ENCODE assay signal across 9 cellular contexts in genomic region chr16:57480127-57480753, GRCh38. TPM values are rescaled to one million over a fixed set of nuclear protein-coding genes. Genes with fewer than 3 reads are reported as not detected.
DNase-seq lines count a peak whose midpoint lies in the region; ATAC-seq, FAIRE-seq and TF ChIP-seq lines count a peak whose summit lies in the region.
"Had no signal": no experiment of that assay in that cellular context is flagged by ENCODE, and none has a peak within 500 bp of the region (broad histone marks: within the 10 kb centered on the region; RNA-seq: fewer than 3 reads in every experiment).

No MANE protein-coding gene starts in this region.

- H3K9ac ChIP-seq in astrocyte (ENCODE audit: low read length) (peak overlapping the region; percentile 72), iPS-18a (ENCODE audit: low read length) (no peak overlapping the region)

- peak overlapping the region; percentile 53 for H2AFZ ChIP-seq in astrocyte (ENCODE audit: low read depth, low read length)

- H3K36me3 ChIP-seq in astrocyte (ENCODE audit: insufficient read depth, low read length) (no peaks in the 10 kb centered on the region), iPS-18a (ENCODE audit: control insufficient read depth, low read depth, low read length) (no peaks in the 10 kb centered on the region), sigmoid colon (no peaks in the 10 kb centered on the region)

- H3K4me2 ChIP-seq in astrocyte (ENCODE audit: low read length): peak overlapping the region; percentile 94

- no peak overlapping the region for H3K27ac Mint-ChIP-seq in astrocyte (ENCODE audit: unreplicated experiment)
- H3K27ac Mint-ChIP-seq in stimulated activated memory B cell treated with anti-CD40 and anti-IgM and Interleukin-4, amounts not matched to agents 10 μg/mL and 1 μg/mL and 100 μg/mL, for 72 hours: no peak overlapping the region

- intact Hi-C loops in sigmoid colon (cut with DNase I): no loop called here

- H3K27ac ChIP-seq in astrocyte (ENCODE audit: low read depth, low read length) (no peak overlapping the region), iPS-18a (ENCODE audit: low read length) (no peak overlapping the region), sigmoid colon (peak overlapping the region; percentile 19 to 60 (median 34))

- H3K4me1 ChIP-seq in astrocyte (ENCODE audit: insufficient read depth, low read length) (peaks cover 20% of the 10 kb centered on the region), iPS-18a (ENCODE audit: control insufficient read depth, low read depth, low read length) (peaks cover 13% of the 10 kb centered on the region), sigmoid colon (peaks cover 0 to 26% (median 21%) of the 10 kb centered on the region in 4 donors)

- no peaks in the 10 kb centered on the region for H3K27me3 Mint-ChIP-seq in astrocyte (ENCODE audit: low read depth, unreplicated experiment)
- peaks cover 34% of the 10 kb centered on the region for H3K27me3 Mint-ChIP-seq in stimulated activated memory B cell treated with anti-CD40 and anti-IgM and Interleukin-4, amounts not matched to agents 10 μg/mL and 1 μg/mL and 100 μg/mL, for 72 hours

- TF ChIP-seq POLR2A in sigmoid colon (IDR thresholded peaks at IDR 0.05): no peak

- H3K9me3 Mint-ChIP-seq in astrocyte (ENCODE audit: unreplicated experiment): no peaks in the 10 kb centered on the region
- no peaks in the 10 kb centered on the region for H3K9me3 Mint-ChIP-seq in stimulated activated memory B cell treated with anti-CD40 and anti-IgM and Interleukin-4, amounts not matched to agents 10 μg/mL and 1 μg/mL and 100 μg/mL, for 72 hours

- peaks cover 2% of the 10 kb centered on the region for H3K36me3 Mint-ChIP-seq in astrocyte (ENCODE audit: low read depth, unreplicated experiment)
- H3K36me3 Mint-ChIP-seq in stimulated activated memory B cell treated with anti-CD40 and anti-IgM and Interleukin-4, amounts not matched to agents 10 μg/mL and 1 μg/mL and 100 μg/mL, for 72 hours: no peaks in the 10 kb centered on the region

- WGBS in sigmoid colon, 2 donors: 13 to 56% methylated on average over 14 of the region's 14 CpGs

- no peak for ATAC-seq in stimulated activated memory B cell treated with anti-CD40 and anti-IgM and Interleukin-4, amounts not matched to agents 10 μg/mL and 1 μg/mL and 100 μg/mL, for 72 hours

- H3K4me1 Mint-ChIP-seq in astrocyte (ENCODE audit: low read depth, unreplicated experiment): peaks cover 9% of the 10 kb centered on the region
- peaks cover 50% of the 10 kb centered on the region for H3K4me1 Mint-ChIP-seq in stimulated activated memory B cell treated with anti-CD40 and anti-IgM and Interleukin-4, amounts not matched to agents 10 μg/mL and 1 μg/mL and 100 μg/mL, for 72 hours

- H3K9me3 ChIP-seq in astrocyte (ENCODE audit: insufficient read depth, low read depth, low read length) (no peaks in the 10 kb centered on the region), iPS-18a (ENCODE audit: control insufficient read depth, low read depth, low read length) (no peaks in the 10 kb centered on the region), sigmoid colon (no peaks in the 10 kb centered on the region)

- no peak overlapping the region for H3K4me3 ChIP-seq in astrocyte (ENCODE audit: insufficient read depth, low read depth, low read length)
- H3K4me3 ChIP-seq in iPS-18a (ENCODE audit: low read length): peak overlapping the region; percentile 62
- H3K4me3 ChIP-seq in sigmoid colon: peak overlapping the region; percentile 16 to 45 (median 38)

- H3K27me3 ChIP-seq in astrocyte (ENCODE audit: insufficient read depth, low read length): no peaks in the 10 kb centered on the region
- peaks cover 12% of the 10 kb centered on the region for H3K27me3 ChIP-seq in iPS-18a (ENCODE audit: control insufficient read depth, insufficient read depth, low read length)
- H3K27me3 ChIP-seq in sigmoid colon: no peaks in the 10 kb centered on the region

- H4K20me1 ChIP-seq in astrocyte (ENCODE audit: insufficient read depth, low read length): peaks cover 31% of the 10 kb centered on the region

- peak; percentile 74 for DNase-seq in ELF-1 (ENCODE audit: low read depth, low spot score)
- peak; percentile 44 for DNase-seq in astrocyte (ENCODE audit: low read depth)
- DNase-seq in sigmoid colon: peak; percentile 83
- no peak for DNase-seq in cerebellar nuclear complex (lab: John Stamatoyannopoulos, UW)
- no peak for DNase-seq in NOMO-1 treated with dmso at 0.1 percent for 144 hours (lab: John Stamatoyannopoulos, UW; ENCODE audit: unreplicated experiment)
- no peak for DNase-seq in NCI-H1417 treated with DMSO at 0.1 percent for 48 hours (lab: John Stamatoyannopoulos, UW)

- TF ChIP-seq CTCF in astrocyte (IDR thresholded peaks at IDR 0.05; ENCODE audit: insufficient read depth, low read depth, low read length): no peak
- TF ChIP-seq CTCF in sigmoid colon (IDR thresholded peaks at IDR 0.05): no peak

- no peaks in the 10 kb centered on the region for H3K79me2 ChIP-seq in astrocyte (ENCODE audit: insufficient read depth, low read length)

- TF ChIP-seq EP300 in sigmoid colon (IDR thresholded peaks at IDR 0.05): no peak

- H3K4me3 Mint-ChIP-seq in astrocyte (ENCODE audit: unreplicated experiment): no peak overlapping the region
- H3K4me3 Mint-ChIP-seq in stimulated activated memory B cell treated with anti-CD40 and anti-IgM and Interleukin-4, amounts not matched to agents 10 μg/mL and 1 μg/mL and 100 μg/mL, for 72 hours: no peak overlapping the region

- FAIRE-seq in astrocyte (lab: Jason Lieb, UNC): no peak
- FAIRE-seq: islet of Langerhans had no signal

RNA-seq across cellular contexts. Expression of gene DOK4, which starts 6.1 kb away (rescaled TPM):
- total RNA-seq in astrocyte: 25.5 and 28.4 TPM in 2 replicates
- total RNA-seq in sigmoid colon: 10 to 100 TPM in 2 of 4 donors, 1 to 10 TPM in 2; 3.9 to 21.8 (median 10.1) TPM
- polyA plus RNA-seq in sigmoid colon: 100 to 1,000 TPM; 102 to 147 (median 103) TPM

RNA-seq across cellular contexts. Expression of gene POLR2C, which starts 17.8 kb away (rescaled TPM):
- total RNA-seq in astrocyte (53.7 and 58.0 TPM in 2 replicates), sigmoid colon (100 to 1,000 TPM in 2 of 4 donors, 10 to 100 TPM in 2; 60.7 to 141 (median 101) TPM)
- 10 to 100 TPM; 52.3 to 77.7 (median 60.1) TPM for polyA plus RNA-seq in sigmoid colon

RNA-seq across cellular contexts. Expression of gene COQ9, which starts 33.0 kb away (rescaled TPM):
- total RNA-seq in astrocyte (29.1 TPM in 2 replicates), sigmoid colon (10 to 100 TPM; 61.4 to 74.5 (median 71.3) TPM)
- polyA plus RNA-seq in sigmoid colon: 100 to 1,000 TPM in 2 of 3 donors, 10 to 100 TPM in 1; 91.6 to 154 (median 123) TPM

RNA-seq across cellular contexts. Expression of gene CIAPIN1, which starts 33.1 kb away (rescaled TPM):
- total RNA-seq in astrocyte: 68.9 and 72.0 TPM in 2 replicates
- 10 to 100 TPM; 17.1 to 22.5 (median 20.1) TPM for total RNA-seq in sigmoid colon
- polyA plus RNA-seq in sigmoid colon: 10 to 100 TPM; 34.8 to 46.2 (median 45.2) TPM

RNA-seq across cellular contexts. Expression of gene CCDC102A, which starts 56.1 kb away (rescaled TPM):
- total RNA-seq in astrocyte: 7.8 and 8.8 TPM in 2 replicates
- 10 to 100 TPM; 17.8 to 46.8 (median 21.0) TPM for total RNA-seq in sigmoid colon
- 1 to 10 TPM; 1.6 to 4.0 (median 2.4) TPM for polyA plus RNA-seq in sigmoid colon

Comparison
In these comparisons a context has a peak if more than half of its experiments do, and no peak if none do; other contexts are left out.
1. DNase-seq: peak in ELF-1 (single experiment), astrocyte (single experiment) and sigmoid colon (single experiment); none in cerebellar nuclear complex (0 of 2), NOMO-1 treated with dmso at 0.1 percent for 144 hours (single experiment) and NCI-H1417 treated with DMSO at 0.1 percent for 48 hours (single experiment).
2. H3K27ac ChIP-seq: peak in sigmoid colon (4 of 4); none in astrocyte (single experiment) and iPS-18a (single experiment).